In the genomic region with DNA sequence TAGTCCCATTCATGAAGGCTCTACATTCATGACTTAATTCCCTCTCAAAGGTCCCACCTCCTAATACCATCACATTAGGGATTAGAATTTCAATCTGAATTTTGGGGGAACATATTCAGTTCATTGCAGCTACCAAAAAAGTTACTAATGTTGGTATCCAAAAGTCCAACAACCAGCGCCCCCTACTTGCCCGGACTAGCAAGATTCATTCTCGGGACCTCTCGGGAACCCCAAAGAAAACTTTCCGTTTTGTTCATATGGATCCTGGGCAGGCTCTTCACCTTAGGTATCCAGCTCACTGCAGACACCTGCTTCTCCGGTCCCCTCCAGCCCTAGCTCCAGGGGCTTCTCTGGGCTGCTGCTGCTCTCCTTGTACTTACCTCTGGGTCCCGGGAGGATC, we compare ENCODE assay signal across 9 cellular contexts. TPM values are rescaled to one million over a fixed set of nuclear protein-coding genes. Genes with fewer than 3 reads are reported as not detected.
DNase-seq lines count a peak whose midpoint lies in the region; TF ChIP-seq lines count a peak whose summit lies in the region.
"Had no signal": no experiment of that assay in that cellular context is flagged by ENCODE, and none has a peak within 500 bp of the region (broad histone marks: within the 10 kb centered on the region; RNA-seq: fewer than 3 reads in every experiment).

No MANE protein-coding gene starts in this region.

- POLR2A ChIA-PET in activated CD4-positive, alpha-beta T cell treated with anti-CD3 and anti-CD28 coated beads, Interleukin-2, amount 10 ng/mL, durations not matched to agents 7 days and 5 days (lab: Charles Lee) = no interaction called here

- H3K27ac Mint-ChIP-seq in activated CD4-positive, alpha-beta T cell treated with anti-CD3 and anti-CD28 coated beads, Interleukin-2, amount 10 ng/mL, durations not matched to agents 7 days and 5 days = no peak overlapping the region
- H3K27ac Mint-ChIP-seq: T-helper 17 cell had no signal

- CTCF ChIA-PET in activated CD4-positive, alpha-beta T cell treated with anti-CD3 and anti-CD28 coated beads, Interleukin-2, amount 10 ng/mL, durations not matched to agents 7 days and 5 days (lab: Charles Lee) = interaction anchor here (0.8 to 2.7 kb wide), 23 partner anchors 8 to 348 kb away, joined by 3 to 26 read pairs (median 4); partner anchors contain the start of gene GRK5

- H3K4me3 ChIP-seq in fibroblast of villous mesenchyme (ENCODE audit: low read depth, low read length) (no peak overlapping the region), transverse colon (no peak overlapping the region)

- H3K27me3 ChIP-seq in transverse colon = peaks cover 4% of the 10 kb centered on the region

- peaks cover 11% of the 10 kb centered on the region for H3K4me1 Mint-ChIP-seq in activated CD4-positive, alpha-beta T cell treated with anti-CD3 and anti-CD28 coated beads, Interleukin-2, amount 10 ng/mL, durations not matched to agents 7 days and 5 days

- H3K36me3 Mint-ChIP-seq in activated CD4-positive, alpha-beta T cell treated with anti-CD3 and anti-CD28 coated beads, Interleukin-2, amount 10 ng/mL, durations not matched to agents 7 days and 5 days (ENCODE audit: low read depth) = no peaks in the 10 kb centered on the region

- no peak overlapping the region for H3K27ac ChIP-seq in transverse colon

- no peaks in the 10 kb centered on the region for H3K27me3 Mint-ChIP-seq in activated CD4-positive, alpha-beta T cell treated with anti-CD3 and anti-CD28 coated beads, Interleukin-2, amount 10 ng/mL, durations not matched to agents 7 days and 5 days

- no peaks in the 10 kb centered on the region for H3K36me3 ChIP-seq in transverse colon

- intact Hi-C loops in transverse colon (cut with DNase I; ENCODE audit: low total_unique reads) = loop anchor here (5.0 kb wide), 1 partner anchor 249 kb away; no protein-coding TSS in a partner anchor

- no peak overlapping the region for H3K4me3 Mint-ChIP-seq in activated CD4-positive, alpha-beta T cell treated with anti-CD3 and anti-CD28 coated beads, Interleukin-2, amount 10 ng/mL, durations not matched to agents 7 days and 5 days
- H3K4me3 Mint-ChIP-seq: T-helper 17 cell had no signal

- peaks cover 0 to 2% (median 0%) of the 10 kb centered on the region in 4 donors for H3K4me1 ChIP-seq in transverse colon

- no peak for TF ChIP-seq POLR2A in transverse colon (IDR thresholded peaks at IDR 0.05)

- DNase-seq in stimulated activated CD4-positive, alpha-beta T cell treated with anti-CD3 and anti-CD28 coated beads, Interleukin-15, amount 100 ng/mL, for 24 hours = peak; percentile 54
- DNase-seq in stimulated activated CD4-positive, alpha-beta T cell treated with anti-CD3 and anti-CD28 coated beads, Interleukin-2, amount 100 ng/mL, for 48 hours = no peak
- DNase-seq in activated CD4-positive, alpha-beta T cell treated with anti-CD3 and anti-CD28 coated beads, Interleukin-2, amount 10 ng/mL, durations not matched to agents 7 days and 5 days = peak; percentile 48
- DNase-seq in fibroblast of villous mesenchyme (ENCODE audit: low read depth) = peak; percentile 48
- DNase-seq in transverse colon = no peak
- DNase-seq in retina = no peak
- DNase-seq in 8988T = no peak
- DNase-seq in OCI-M2 (lab: John Stamatoyannopoulos, UW; ENCODE audit: unreplicated experiment) = no peak
- DNase-seq: T-helper 17 cell had no signal

- in situ Hi-C loops in transverse colon (cut with MboI; ENCODE audit: low pct_ligation_motif_present in 1 of 4, low pct_unique_long_range_greater_than_20kb in 1 of 4, low sequenced_read_pairs in 3 of 4) = loop anchor here in 3 of 4 donors (10.0 kb wide), 1 partner anchor 216 kb away; no protein-coding TSS in a partner anchor

- no peaks in the 10 kb centered on the region for H3K9me3 Mint-ChIP-seq in activated CD4-positive, alpha-beta T cell treated with anti-CD3 and anti-CD28 coated beads, Interleukin-2, amount 10 ng/mL, durations not matched to agents 7 days and 5 days

- no peak for TF ChIP-seq EP300 in transverse colon (IDR thresholded peaks at IDR 0.05; ENCODE audit: low read depth)

- H3K9me3 ChIP-seq in transverse colon = no peaks in the 10 kb centered on the region

- peak; percentile 53 for TF ChIP-seq CTCF in fibroblast of villous mesenchyme (IDR thresholded peaks at IDR 0.05; ENCODE audit: insufficient read depth, low read depth, low read length)
- TF ChIP-seq CTCF in transverse colon (IDR thresholded peaks at IDR 0.05) = peak in 4 of 5 experiments; percentile 10 to 32 (median 23)

- WGBS in transverse colon (ENCODE audit: low coverage in 1 of 2), 2 donors = 0 to 29% methylated on average over 1 to 7 of the region's 7 CpGs

RNA-seq across cellular contexts. Expression of gene GRK5, which starts 8.9 kb away (rescaled TPM):
- 10 to 100 TPM; 26.0 to 27.5 TPM for total RNA-seq in activated CD4-positive, alpha-beta T cell treated with anti-CD3 and anti-CD28 coated beads, Interleukin-2, amount 10 ng/mL, durations not matched to agents 7 days and 5 days
- total RNA-seq in fibroblast of villous mesenchyme (15.5 and 16.0 TPM in 2 replicates), transverse colon (100 to 1,000 TPM in 1 of 4 donors, 10 to 100 TPM in 1, 1 to 10 TPM in 2; 6.0 to 111 (median 9.5) TPM)

RNA-seq across cellular contexts. Expression of gene PRDX3, which starts 19.8 kb away (rescaled TPM):
- total RNA-seq in activated CD4-positive, alpha-beta T cell treated with anti-CD3 and anti-CD28 coated beads, Interleukin-2, amount 10 ng/mL, durations not matched to agents 7 days and 5 days = 100 to 1,000 TPM; 121 to 122 TPM
- total RNA-seq in fibroblast of villous mesenchyme = 120 and 222 TPM in 2 replicates
- 100 to 1,000 TPM in 2 of 4 donors, 10 to 100 TPM in 2; 24.7 to 141 (median 78.9) TPM for total RNA-seq in transverse colon

RNA-seq across cellular contexts. Expression of gene SFXN4, which starts 32.9 kb away (rescaled TPM):
- 10 to 100 TPM; 19.0 to 20.1 TPM for total RNA-seq in activated CD4-positive, alpha-beta T cell treated with anti-CD3 and anti-CD28 coated beads, Interleukin-2, amount 10 ng/mL, durations not matched to agents 7 days and 5 days
- total RNA-seq in fibroblast of villous mesenchyme = 11.3 and 13.0 TPM in 2 replicates
- 10 to 100 TPM; 15.0 to 61.3 (median 27.7) TPM for total RNA-seq in transverse colon

Comparison
In these comparisons a context has a peak if more than half of its experiments do, and no peak if none do; other contexts are left out.
1. DNase-seq: peak in stimulated activated CD4-positive, alpha-beta T cell treated with anti-CD3 and anti-CD28 coated beads, Interleukin-15, amount 100 ng/mL, for 24 hours (single experiment), activated CD4-positive, alpha-beta T cell treated with anti-CD3 and anti-CD28 coated beads, Interleukin-2, amount 10 ng/mL, durations not matched to agents 7 days and 5 days (single experiment) and fibroblast of villous mesenchyme (single experiment); none in stimulated activated CD4-positive, alpha-beta T cell treated with anti-CD3 and anti-CD28 coated beads, Interleukin-2, amount 100 ng/mL, for 48 hours (0 of 2), transverse colon (single experiment), retina (single experiment), 8988T (single experiment) and OCI-M2 (single experiment).